Comparison of ENCODE assay signal across 11 cellular contexts in the genomic region with DNA sequence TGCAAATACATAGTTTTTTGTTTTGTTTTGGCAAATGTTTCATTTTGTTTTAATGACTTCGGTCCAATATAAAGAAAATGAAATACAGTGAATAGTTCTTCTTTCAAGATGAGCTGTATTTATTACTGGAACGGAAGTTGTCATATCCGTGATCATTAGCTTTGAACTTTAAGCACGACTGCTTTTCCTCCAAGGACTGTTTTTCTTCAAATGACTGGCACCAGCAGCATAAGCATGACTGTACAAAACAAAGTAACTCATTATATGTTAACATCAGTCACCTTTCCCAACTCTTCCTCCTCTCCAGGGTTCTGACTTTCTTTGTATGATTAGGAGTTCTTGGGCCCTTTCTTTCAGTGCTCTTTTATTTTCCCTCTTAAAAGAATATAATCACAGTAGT.
A peak's percentile ranks its signal among the peaks of the same experiment; 100 is the strongest.
DNase-seq lines count a peak whose midpoint lies in the region; ATAC-seq and TF ChIP-seq lines count a peak whose summit lies in the region.
"Had no signal": no experiment of that assay in that cellular context is flagged by ENCODE, and none has a peak within 500 bp of the region (broad histone marks: within the 10 kb centered on the region; RNA-seq: fewer than 3 reads in every experiment).

No MANE protein-coding gene starts in this region.

- DNase-seq in ELR (ENCODE audit: low read depth) (peak; percentile 61), fibroblast of pulmonary artery (ENCODE audit: low read depth) (peak; percentile 78), OCI-M2 (lab: John Stamatoyannopoulos, UW; ENCODE audit: unreplicated experiment) (no peak), GM19238 (ENCODE audit: insufficient read length, low spot score) (no peak), hippocampal formation (lab: John Stamatoyannopoulos, UW) (no peak), LoVo (ENCODE audit: low spot score) (no peak)
- DNase-seq: CD4-positive, CD25-positive, alpha-beta regulatory T cell had no signal

- ATAC-seq in GM21381 (IDR thresholded peaks at IDR 0.05; ENCODE audit: unreplicated experiment) (peak; percentile 91), HG03354 (IDR thresholded peaks at IDR 0.05; ENCODE audit: poor library complexity, severe bottlenecking, unreplicated experiment) (peak; percentile 81)
- ATAC-seq: K562 had no signal

- no peak for TF ChIP-seq CTCF in fibroblast of pulmonary artery (IDR thresholded peaks at IDR 0.05; ENCODE audit: low read length, missing control alignments)

- H3K4me3 ChIP-seq in fibroblast of pulmonary artery (replicated peaks; ENCODE audit: low read depth, low read length): no peak overlapping the region
- H3K4me3 ChIP-seq: breast epithelium, K562 had no signal

Comparison
In these comparisons a context has a peak if more than half of its experiments do, and no peak if none do; other contexts are left out.
1. DNase-seq: peak in ELR (single experiment) and fibroblast of pulmonary artery (single experiment); none in OCI-M2 (single experiment), GM19238 (single experiment), hippocampal formation (0 of 2) and LoVo (single experiment).